In genomic region chr19:54521860-54522513, GRCh38 we compare ENCODE assay signal across 24 cellular contexts. TPM values are rescaled to one million over a fixed set of nuclear protein-coding genes. Genes with fewer than 3 reads are reported as not detected.
DNase-seq lines count a peak whose midpoint lies in the region; ATAC-seq and TF ChIP-seq lines count a peak whose summit lies in the region.
"Had no signal": no experiment of that assay in that cellular context is flagged by ENCODE, and none has a peak within 500 bp of the region (broad histone marks: within the 10 kb centered on the region; RNA-seq: fewer than 3 reads in every experiment).

No MANE protein-coding gene starts in this region.

- no peak overlapping the region for H3K23ac ChIP-seq in mesendoderm (ENCODE audit: low read length)

- CTCF ChIA-PET in activated CD4-positive, alpha-beta memory T cell treated with anti-CD3 and anti-CD28 coated beads, Interleukin-2, amount 10 ng/mL, durations not matched to agents 7 days and 5 days (lab: Charles Lee), result no interaction called here

- no peak overlapping the region for H4K5ac ChIP-seq in mesendoderm (ENCODE audit: low read length)

- H4K8ac ChIP-seq in mesendoderm (ENCODE audit: low read depth, low read length), result no peak overlapping the region

- H2AK5ac ChIP-seq in mesendoderm (ENCODE audit: low read length), result no peak overlapping the region

- H3K4me3 ChIP-seq in BLaER1 (no peak overlapping the region), DOHH2 (ENCODE audit: low read length) (no peak overlapping the region; the same call in 1 of the 2 replicates), iPS-18c (ENCODE audit: insufficient read depth, low read depth, low read length) (peak overlapping the region; percentile 20; the same call in 1 of the 2 replicates), mesendoderm (ENCODE audit: low read length) (no peak overlapping the region)
- H3K4me3 ChIP-seq: SJSA1, smooth muscle cell, tibial artery had no signal

- peak overlapping the region; percentile 94 for H3K27ac Mint-ChIP-seq in activated CD4-positive, alpha-beta memory T cell treated with anti-CD3 and anti-CD28 coated beads, Interleukin-2, amount 10 ng/mL, durations not matched to agents 7 days and 5 days
- H3K27ac Mint-ChIP-seq: T-helper 17 cell had no signal

- H3K4me2 ChIP-seq in BLaER1, result peak overlapping the region; percentile 73
- H3K4me2 ChIP-seq in DOHH2 (ENCODE audit: low read length), result peak overlapping the region; percentile 67; the same call in 1 of the 2 replicates
- H3K4me2 ChIP-seq in mesendoderm (ENCODE audit: low read length), result no peak overlapping the region
- H3K4me2 ChIP-seq: smooth muscle cell had no signal

- POLR2A ChIA-PET in activated CD4-positive, alpha-beta memory T cell treated with anti-CD3 and anti-CD28 coated beads, Interleukin-2, amount 10 ng/mL, durations not matched to agents 7 days and 5 days (lab: Charles Lee), result no interaction called here

- H2BK120ac ChIP-seq in mesendoderm (ENCODE audit: low read depth, low read length), result no peak overlapping the region

- ATAC-seq in HG03439 (IDR thresholded peaks at IDR 0.05; ENCODE audit: unreplicated experiment), result no peak
- ATAC-seq: T-helper 17 cell had no signal

- H3K4ac ChIP-seq in mesendoderm (ENCODE audit: low read depth, low read length), result no peak overlapping the region

- peak overlapping the region; percentile 58 for H3K4me3 Mint-ChIP-seq in activated CD4-positive, alpha-beta memory T cell treated with anti-CD3 and anti-CD28 coated beads, Interleukin-2, amount 10 ng/mL, durations not matched to agents 7 days and 5 days
- H3K4me3 Mint-ChIP-seq: T-helper 17 cell had no signal

- H3K9me3 Mint-ChIP-seq in activated CD4-positive, alpha-beta memory T cell treated with anti-CD3 and anti-CD28 coated beads, Interleukin-2, amount 10 ng/mL, durations not matched to agents 7 days and 5 days, result peaks cover 5% of the 10 kb centered on the region

- no peaks in the 10 kb centered on the region for H3K9me2 ChIP-seq in DOHH2 (replicated peaks; ENCODE audit: control insufficient read depth, low read length)

- H2BK15ac ChIP-seq in mesendoderm (replicated peaks; ENCODE audit: low read depth), result no peak overlapping the region

- H2BK5ac ChIP-seq in mesendoderm (ENCODE audit: low read length), result no peak overlapping the region

- H3F3A ChIP-seq in DOHH2 (ENCODE audit: control insufficient read depth, insufficient read depth), result peaks cover 4% of the 10 kb centered on the region; the same call in 1 of the 2 replicates

- H3K4me1 ChIP-seq in BLaER1, result peaks cover 70% of the 10 kb centered on the region
- H3K4me1 ChIP-seq in DOHH2 (ENCODE audit: control insufficient read depth, low read length), result peaks cover 38% of the 10 kb centered on the region
- no peaks in the 10 kb centered on the region for H3K4me1 ChIP-seq in mesendoderm (ENCODE audit: control insufficient read depth, low read depth, low read length)
- H3K4me1 ChIP-seq: SJSA1, tibial artery had no signal

- H3K36me3 ChIP-seq in BLaER1 (no peaks in the 10 kb centered on the region), DOHH2 (ENCODE audit: control insufficient read depth, low read length) (no peaks in the 10 kb centered on the region), mesendoderm (ENCODE audit: control insufficient read depth, insufficient read depth, low read length) (no peaks in the 10 kb centered on the region)
- H3K36me3 ChIP-seq: SJSA1, tibial artery, WERI-Rb-1 had no signal

- H3K9ac ChIP-seq in BLaER1, result no peak overlapping the region
- no peak overlapping the region for H3K9ac ChIP-seq in mesendoderm (ENCODE audit: low read length)

- H3K27me3 Mint-ChIP-seq in activated CD4-positive, alpha-beta memory T cell treated with anti-CD3 and anti-CD28 coated beads, Interleukin-2, amount 10 ng/mL, durations not matched to agents 7 days and 5 days, result peaks cover 18% of the 10 kb centered on the region

- H3K9me3 ChIP-seq in BLaER1 (peaks cover 7% of the 10 kb centered on the region), DOHH2 (ENCODE audit: control insufficient read depth, insufficient read depth, low read length) (no peaks in the 10 kb centered on the region), iPS-18c (ENCODE audit: control insufficient read depth, insufficient read depth, low read length) (peaks cover 2% of the 10 kb centered on the region)
- H3K9me3 ChIP-seq: SJSA1, tibial artery had no signal

- H3K27me3 ChIP-seq in BLaER1 (no peaks in the 10 kb centered on the region), DOHH2 (ENCODE audit: control insufficient read depth, low read length) (peaks cover 58% of the 10 kb centered on the region), mesendoderm (ENCODE audit: insufficient read depth, low read length, poor library complexity) (no peaks in the 10 kb centered on the region)
- H3K27me3 ChIP-seq: SJSA1, tibial artery had no signal

- H4K20me1 ChIP-seq in BLaER1 (no peaks in the 10 kb centered on the region), DOHH2 (ENCODE audit: control insufficient read depth, insufficient read depth, low read depth, low read length) (peaks cover 7% of the 10 kb centered on the region; the same call in 1 of the 2 replicates)

- no CpG with 5 or more reads among the region's 6 CpGs for WGBS in mesendoderm (ENCODE audit: extremely low coverage, insufficient coverage, low lambda C conversion rate)

- H3K27ac ChIP-seq in BLaER1, result peak overlapping the region; percentile 1; the same call in 1 of the 2 replicates
- no peak overlapping the region for H3K27ac ChIP-seq in DOHH2 (ENCODE audit: low read depth, low read length)
- no peak overlapping the region for H3K27ac ChIP-seq in mesendoderm (ENCODE audit: low read depth, low read length)
- H3K27ac ChIP-seq: SJSA1, tibial artery, WERI-Rb-1 had no signal

- peaks cover 63% of the 10 kb centered on the region for H3K4me1 Mint-ChIP-seq in activated CD4-positive, alpha-beta memory T cell treated with anti-CD3 and anti-CD28 coated beads, Interleukin-2, amount 10 ng/mL, durations not matched to agents 7 days and 5 days

- H3K79me1 ChIP-seq in mesendoderm (ENCODE audit: low read length), result no peaks in the 10 kb centered on the region

- H3K18ac ChIP-seq in mesendoderm (ENCODE audit: low read length), result no peak overlapping the region

- TF ChIP-seq CTCF in DOHH2 (IDR thresholded peaks at IDR 0.05; ENCODE audit: low read depth, low read length, poor library complexity, severe bottlenecking), result no peak

- no peak overlapping the region for H3K56ac ChIP-seq in mesendoderm (ENCODE audit: low read length)

- H3K79me2 ChIP-seq in DOHH2 (ENCODE audit: control insufficient read depth, low read length), result no peaks in the 10 kb centered on the region
- H3K79me2 ChIP-seq in mesendoderm (ENCODE audit: control insufficient read depth, insufficient read depth, low read length), result no peaks in the 10 kb centered on the region

- no peak for DNase-seq in activated CD4-positive, alpha-beta memory T cell treated with anti-CD3 and anti-CD28 coated beads, Interleukin-2, amount 10 ng/mL, durations not matched to agents 7 days and 5 days
- DNase-seq in T1000 (lab: John Stamatoyannopoulos, UW) (no peak), mesendoderm (no peak)
- DNase-seq: activated CD8-positive, alpha-beta memory T cell treated with anti-CD3 and anti-CD28 coated beads for 24 hours; DMS79; glutamatergic neuron; GOT3; NCI-H1417; NCI-H524; stimulated activated naive CD4-positive, alpha-beta T cell treated with Interleukin-2 at 50 U/mL for 16 hours; T-helper 17 cell; tibial artery; WERI-Rb-1 had no signal

- no peaks in the 10 kb centered on the region for H3K36me3 Mint-ChIP-seq in activated CD4-positive, alpha-beta memory T cell treated with anti-CD3 and anti-CD28 coated beads, Interleukin-2, amount 10 ng/mL, durations not matched to agents 7 days and 5 days (ENCODE audit: low read depth)

RNA-seq across cellular contexts. Expression of gene LAIR2, which starts 19.4 kb away (rescaled TPM):
- 1 to 10 TPM; 2.4 to 3.8 TPM for total RNA-seq in activated CD4-positive, alpha-beta memory T cell treated with anti-CD3 and anti-CD28 coated beads, Interleukin-2, amount 10 ng/mL, durations not matched to agents 7 days and 5 days
- not detected for polyA plus RNA-seq in mesendoderm (2013, experiment 1 of 2)
- not detected for polyA plus RNA-seq in mesendoderm (2013, experiment 2 of 2)
- total RNA-seq: cardiac septum, dermis blood vessel endothelial cell, lung microvascular endothelial cell, MCF 10A, renal cortical epithelial cell, SJSA1, smooth muscle cell had no signal
- polyA plus RNA-seq: smooth muscle cell had no signal

RNA-seq across cellular contexts. Expression of gene CDC42EP5, which starts 48.9 kb away (rescaled TPM):
- total RNA-seq in activated CD4-positive, alpha-beta memory T cell treated with anti-CD3 and anti-CD28 coated beads, Interleukin-2, amount 10 ng/mL, durations not matched to agents 7 days and 5 days, result not detected
- 0.67 TPM for polyA plus RNA-seq in mesendoderm (2013, experiment 1 of 2)
- polyA plus RNA-seq in mesendoderm (2013, experiment 2 of 2), result 1.9 TPM
- total RNA-seq: T-helper 17 cell had no signal

RNA-seq across cellular contexts. Expression of gene LILRA2, which starts 51.6 kb away (rescaled TPM):
- total RNA-seq in activated CD4-positive, alpha-beta memory T cell treated with anti-CD3 and anti-CD28 coated beads, Interleukin-2, amount 10 ng/mL, durations not matched to agents 7 days and 5 days, result not detected
- polyA plus RNA-seq in mesendoderm (2013, experiment 1 of 2), result not detected
- not detected for polyA plus RNA-seq in mesendoderm (2013, experiment 2 of 2)
- total RNA-seq: dermis blood vessel endothelial cell, lung microvascular endothelial cell, MCF 10A, renal cortical epithelial cell, SJSA1, smooth muscle cell had no signal
- polyA plus RNA-seq: smooth muscle cell had no signal

RNA-seq across cellular contexts. Expression of gene LENG9, which starts 58.4 kb away (rescaled TPM):
- total RNA-seq in activated CD4-positive, alpha-beta memory T cell treated with anti-CD3 and anti-CD28 coated beads, Interleukin-2, amount 10 ng/mL, durations not matched to agents 7 days and 5 days, result 1 to 10 TPM; 8.5 to 8.7 TPM
- polyA plus RNA-seq in mesendoderm (2013, experiment 1 of 2), result 0.72 TPM
- polyA plus RNA-seq in mesendoderm (2013, experiment 2 of 2), result 0.88 TPM
